Comparison of ENCODE assay signal across 8 cellular contexts in genomic region chr1:87953732-87954344, GRCh38.
DNase-seq lines count a peak whose midpoint lies in the region; ATAC-seq and TF ChIP-seq lines count a peak whose summit lies in the region.

No MANE protein-coding gene starts in this region.

- H3K36me3 Mint-ChIP-seq in activated CD4-positive, alpha-beta memory T cell treated with anti-CD3 and anti-CD28 coated beads, Interleukin-2, amount 10 ng/mL, durations not matched to agents 7 days and 5 days (ENCODE audit: low read depth): no peaks in the 10 kb centered on the region

- peak; percentile 85 for ATAC-seq in GM19025 (IDR thresholded peaks at IDR 0.05; ENCODE audit: low read depth, unreplicated experiment)
- peak; percentile 88 for ATAC-seq in HG03442 (IDR thresholded peaks at IDR 0.05; ENCODE audit: unreplicated experiment)

- H3K4me3 ChIP-seq in AG10803 (ENCODE audit: low read length): no peak overlapping the region
- no peak overlapping the region for H3K4me3 ChIP-seq in effector memory CD4-positive, alpha-beta T cell (ENCODE audit: insufficient read depth, low read depth, low read length, poor library complexity, severe bottlenecking)

- DNase-seq in AG10803 (ENCODE audit: low read depth): peak; percentile 71
- peak; percentile 62 for DNase-seq in NCI-H748 (lab: John Stamatoyannopoulos, UW; ENCODE audit: unreplicated experiment)
- DNase-seq in activated CD4-positive, alpha-beta memory T cell treated with anti-CD3 and anti-CD28 coated beads, Interleukin-2, amount 10 ng/mL, durations not matched to agents 7 days and 5 days: peak; percentile 54
- DNase-seq in effector memory CD4-positive, alpha-beta T cell: peak; percentile 10 to 27 (median 17)
- peak; percentile 59 for DNase-seq in midbrain (lab: John Stamatoyannopoulos, UW)
- DNase-seq in stimulated activated CD8-positive, alpha-beta memory T cell treated with anti-CD3 and anti-CD28 coated beads, Interleukin-7, amount 100 ng/mL, for 24 hours (ENCODE audit: low read depth): peak; percentile 12

- H3K9me3 Mint-ChIP-seq in activated CD4-positive, alpha-beta memory T cell treated with anti-CD3 and anti-CD28 coated beads, Interleukin-2, amount 10 ng/mL, durations not matched to agents 7 days and 5 days: no peaks in the 10 kb centered on the region

- H3K27me3 ChIP-seq in effector memory CD4-positive, alpha-beta T cell (replicated peaks; ENCODE audit: control insufficient read depth, insufficient read depth, low read length, poor library complexity, severe bottlenecking): peaks cover 3% of the 10 kb centered on the region

- H3K27ac ChIP-seq in effector memory CD4-positive, alpha-beta T cell (ENCODE audit: insufficient read depth, low read length, poor library complexity, severe bottlenecking): no peak overlapping the region

- H3K4me1 Mint-ChIP-seq in activated CD4-positive, alpha-beta memory T cell treated with anti-CD3 and anti-CD28 coated beads, Interleukin-2, amount 10 ng/mL, durations not matched to agents 7 days and 5 days: no peaks in the 10 kb centered on the region

- CTCF ChIA-PET in activated CD4-positive, alpha-beta memory T cell treated with anti-CD3 and anti-CD28 coated beads, Interleukin-2, amount 10 ng/mL, durations not matched to agents 7 days and 5 days (lab: Charles Lee): interaction anchor here (0.8 to 3.9 kb wide), 23 partner anchors 9 to 845 kb away, joined by 3 to 47 read pairs (median 4); partner anchors contain the start of gene LMO4

- POLR2A ChIA-PET in activated CD4-positive, alpha-beta memory T cell treated with anti-CD3 and anti-CD28 coated beads, Interleukin-2, amount 10 ng/mL, durations not matched to agents 7 days and 5 days (lab: Charles Lee): interaction anchor here (0.7 kb wide), 1 partner anchor 626 kb away, joined by 3 read pairs; no protein-coding TSS in a partner anchor

- H3K4me3 Mint-ChIP-seq in activated CD4-positive, alpha-beta memory T cell treated with anti-CD3 and anti-CD28 coated beads, Interleukin-2, amount 10 ng/mL, durations not matched to agents 7 days and 5 days: no peak overlapping the region

- TF ChIP-seq CTCF in AG10803 (conservative IDR thresholded peaks at IDR 0.05; ENCODE audit: low read length): peak; percentile 84

- H3K36me3 ChIP-seq in effector memory CD4-positive, alpha-beta T cell (ENCODE audit: control insufficient read depth, insufficient read depth, low read length): no peaks in the 10 kb centered on the region

- H3K9me3 ChIP-seq in effector memory CD4-positive, alpha-beta T cell (ENCODE audit: control insufficient read depth, low read length): no peaks in the 10 kb centered on the region

- H3K27ac Mint-ChIP-seq in activated CD4-positive, alpha-beta memory T cell treated with anti-CD3 and anti-CD28 coated beads, Interleukin-2, amount 10 ng/mL, durations not matched to agents 7 days and 5 days: no peak overlapping the region

- H3K4me1 ChIP-seq in effector memory CD4-positive, alpha-beta T cell (ENCODE audit: control insufficient read depth, insufficient read depth, low read length, poor library complexity, severe bottlenecking): no peaks in the 10 kb centered on the region

- peaks cover 15% of the 10 kb centered on the region for H3K27me3 Mint-ChIP-seq in activated CD4-positive, alpha-beta memory T cell treated with anti-CD3 and anti-CD28 coated beads, Interleukin-2, amount 10 ng/mL, durations not matched to agents 7 days and 5 days

Comparison
In these comparisons a context has a peak if more than half of its experiments do, and no peak if none do; other contexts are left out.
1. DNase-seq: peak in every context shown above with its lines; median percentile 71 in AG10803; 62 in NCI-H748; 59 in midbrain; 54 in activated CD4-positive, alpha-beta memory T cell treated with anti-CD3 and anti-CD28 coated beads, Interleukin-2, amount 10 ng/mL, durations not matched to agents 7 days and 5 days; 17 in effector memory CD4-positive, alpha-beta T cell; 12 in stimulated activated CD8-positive, alpha-beta memory T cell treated with anti-CD3 and anti-CD28 coated beads, Interleukin-7, amount 100 ng/mL, for 24 hours.